ENCODE assay signal across 27 cellular contexts in genomic region chr2:111978452-111979170, GRCh38.
"Had no signal": no experiment of that assay in that cellular context is flagged by ENCODE, and none has a peak within 500 bp of the region (broad histone marks: within the 10 kb centered on the region; RNA-seq: fewer than 3 reads in every experiment).

No MANE protein-coding gene starts in this region.

- ATAC-seq: activated T-cell treated with anti-CD3 and anti-CD28 coated beads, Interleukin-2, amount 50 U/mL, for 4 hours; activated T-helper 17 cell treated with anti-CD3 and anti-CD28 coated beads, Interleukin-2, amount 50 U/mL, for 72 hours; body of pancreas; effector memory CD8-positive, alpha-beta T cell; gastroesophageal sphincter; heart right ventricle; WTC11 had no signal

- H3K27ac ChIP-seq: body of pancreas, colonic mucosa, epithelial cell of prostate, esophagus squamous epithelium, gastroesophageal sphincter, heart right ventricle, VCaP had no signal

- H3K27ac Mint-ChIP-seq: activated CD4-positive, alpha-beta memory T cell treated with anti-CD3 and anti-CD28 coated beads, Interleukin-2, amount 10 ng/mL, durations not matched to agents 7 days and 5 days; activated CD4-positive, alpha-beta T cell treated with anti-CD3 and anti-CD28 coated beads, Interleukin-2, amount 10 ng/mL, durations not matched to agents 7 days and 5 days; activated naive CD8-positive, alpha-beta T cell; activated T-helper 17 cell treated with anti-CD3 and anti-CD28 coated beads, Interleukin-2, amount 50 U/mL, for 72 hours; effector memory CD8-positive, alpha-beta T cell; WTC11 had no signal

- H3K9me3 ChIP-seq: body of pancreas, colonic mucosa, esophagus squamous epithelium, gastroesophageal sphincter had no signal

- H3K4me1 ChIP-seq: body of pancreas, colonic mucosa had no signal

- H3K27me3 Mint-ChIP-seq: activated T-helper 17 cell treated with anti-CD3 and anti-CD28 coated beads, Interleukin-2, amount 50 U/mL, for 72 hours had no signal

- DNase-seq: activated CD4-positive, alpha-beta memory T cell treated with anti-CD3 and anti-CD28 coated beads, Interleukin-2, amount 10 ng/mL, durations not matched to agents 7 days and 5 days; activated CD4-positive, alpha-beta T cell treated with anti-CD3 and anti-CD28 coated beads for 1 hour; activated CD4-positive, alpha-beta T cell treated with anti-CD3 and anti-CD28 coated beads for 4 hours; activated CD4-positive, alpha-beta T cell treated with anti-CD3 and anti-CD28 coated beads, Interleukin-2, amount 10 ng/mL, durations not matched to agents 7 days and 5 days; activated CD4-positive, alpha-beta T cell treated with anti-CD3 and anti-CD28 coated beads, Interleukin-2, amount 50 U/mL, for 4 hours; activated CD8-positive, alpha-beta memory T cell treated with anti-CD3 and anti-CD28 coated beads for 24 hours; activated effector memory CD4-positive, alpha-beta T cell treated with Interleukin-2 at 50 U/mL for 16 hours; activated gamma-delta T cell treated with Interleukin-2 at 50 U/mL for 16 hours; activated naive CD4-positive, alpha-beta T cell treated with anti-CD3 and anti-CD28 coated beads, Interleukin-2, amount 50 U/mL, for 16 hours; activated naive CD4-positive, alpha-beta T cell treated with Interleukin-2 at 50 U/mL for 16 hours; activated T-cell treated with anti-CD3 and anti-CD28 coated beads, Interleukin-2, amount 50 U/mL, for 4 hours; amygdala; aorta; body of pancreas; central memory CD4-positive, alpha-beta T cell; cerebellar nuclear complex; colonic mucosa; effector memory CD8-positive, alpha-beta T cell; esophagus squamous epithelium; foreskin melanocyte; heart right ventricle had no signal

- H3K36me3 ChIP-seq: colonic mucosa had no signal

- H3K4me3 Mint-ChIP-seq: activated CD4-positive, alpha-beta memory T cell treated with anti-CD3 and anti-CD28 coated beads, Interleukin-2, amount 10 ng/mL, durations not matched to agents 7 days and 5 days; activated CD4-positive, alpha-beta T cell treated with anti-CD3 and anti-CD28 coated beads, Interleukin-2, amount 10 ng/mL, durations not matched to agents 7 days and 5 days; activated naive CD8-positive, alpha-beta T cell; activated T-cell treated with anti-CD3 and anti-CD28 coated beads, Interleukin-2, amount 50 U/mL, for 4 hours; activated T-helper 17 cell treated with anti-CD3 and anti-CD28 coated beads, Interleukin-2, amount 50 U/mL, for 72 hours; effector memory CD8-positive, alpha-beta T cell; WTC11 had no signal

- H3K27me3 ChIP-seq: body of pancreas, colonic mucosa, esophagus squamous epithelium, gastroesophageal sphincter, heart right ventricle had no signal

- H3K4me3 ChIP-seq: body of pancreas, colonic mucosa, esophagus squamous epithelium, gastroesophageal sphincter, heart right ventricle had no signal
